Comparison of ENCODE assay signal across 16 cellular contexts in genomic region chr11:10410106-10410843, GRCh38. TPM values are rescaled to one million over a fixed set of nuclear protein-coding genes. Genes with fewer than 3 reads are reported as not detected.
A peak's percentile ranks its signal among the peaks of the same experiment; 100 is the strongest.
DNase-seq lines count a peak whose midpoint lies in the region; ATAC-seq and TF ChIP-seq lines count a peak whose summit lies in the region.
"Had no signal": no experiment of that assay in that cellular context is flagged by ENCODE, and none has a peak within 500 bp of the region (broad histone marks: within the 10 kb centered on the region; RNA-seq: fewer than 3 reads in every experiment).

No MANE protein-coding gene starts in this region.

- H3K4me3 ChIP-seq in SK-N-MC = no peak overlapping the region
- no peak overlapping the region for H3K4me3 ChIP-seq in esophagus muscularis mucosa
- H3K4me3 ChIP-seq: GM12878, GM23338 had no signal

- ATAC-seq in activated CD4-positive, alpha-beta T cell treated with anti-CD3 and anti-CD28 coated beads for 36 hours = no peak
- no peak for ATAC-seq in HG03378 (IDR thresholded peaks at IDR 0.05; ENCODE audit: unreplicated experiment)
- no peak for ATAC-seq in GM19467 (IDR thresholded peaks at IDR 0.05; ENCODE audit: unreplicated experiment)
- ATAC-seq: GM12878, GM23338 had no signal

- H3K27ac ChIP-seq in SK-N-MC = peak overlapping the region; percentile 45; the same call in 1 of the 2 replicates
- no peak overlapping the region for H3K27ac ChIP-seq in esophagus muscularis mucosa (replicated peaks in 1 of 4)
- H3K27ac ChIP-seq: 22Rv1, C4-2B had no signal

- peaks cover 10% of the 10 kb centered on the region for H3K27me3 Mint-ChIP-seq in activated CD4-positive, alpha-beta T cell treated with anti-CD3 and anti-CD28 coated beads, Interleukin-2, amount 10 ng/mL, durations not matched to agents 24 days and 14 days
- no peaks in the 10 kb centered on the region for H3K27me3 Mint-ChIP-seq in activated CD4-positive, alpha-beta T cell treated with anti-CD3 and anti-CD28 coated beads for 36 hours
- H3K27me3 Mint-ChIP-seq: CD4-positive, alpha-beta memory T cell; IgD-negative memory B cell had no signal

- H3K36me3 Mint-ChIP-seq in activated CD4-positive, alpha-beta T cell treated with anti-CD3 and anti-CD28 coated beads, Interleukin-2, amount 10 ng/mL, durations not matched to agents 24 days and 14 days (ENCODE audit: low read depth) = no peaks in the 10 kb centered on the region
- H3K36me3 Mint-ChIP-seq in activated CD4-positive, alpha-beta T cell treated with anti-CD3 and anti-CD28 coated beads for 36 hours (ENCODE audit: low read depth) = no peaks in the 10 kb centered on the region
- H3K36me3 Mint-ChIP-seq: CD4-positive, alpha-beta memory T cell; IgD-negative memory B cell had no signal

- H3K27ac Mint-ChIP-seq in activated CD4-positive, alpha-beta T cell treated with anti-CD3 and anti-CD28 coated beads, Interleukin-2, amount 10 ng/mL, durations not matched to agents 24 days and 14 days = no peak overlapping the region
- H3K27ac Mint-ChIP-seq in activated CD4-positive, alpha-beta T cell treated with anti-CD3 and anti-CD28 coated beads for 36 hours = no peak overlapping the region
- H3K27ac Mint-ChIP-seq: GM23338, IgD-negative memory B cell had no signal

- no peak overlapping the region for H3K9ac ChIP-seq in SK-N-MC (ENCODE audit: insufficient read length)

- H3K4me1 Mint-ChIP-seq in activated CD4-positive, alpha-beta T cell treated with anti-CD3 and anti-CD28 coated beads, Interleukin-2, amount 10 ng/mL, durations not matched to agents 24 days and 14 days = peaks cover 34% of the 10 kb centered on the region
- H3K4me1 Mint-ChIP-seq in activated CD4-positive, alpha-beta T cell treated with anti-CD3 and anti-CD28 coated beads for 36 hours = peaks cover 33% of the 10 kb centered on the region

- H3K27me3 ChIP-seq in esophagus muscularis mucosa = no peaks in the 10 kb centered on the region

- intact Hi-C loops in activated CD4-positive, alpha-beta T cell treated with anti-CD3 and anti-CD28 coated beads, Interleukin-2, amount 10 ng/mL, durations not matched to agents 24 days and 14 days (cut with micrococcal nuclease) = loop anchor here (5.0 kb wide), 1 partner anchor 47 kb away; the partner anchor contains the start of gene AMPD3
- intact Hi-C loops in activated CD4-positive, alpha-beta T cell treated with anti-CD3 and anti-CD28 coated beads for 36 hours (cut with DNase I, micrococcal nuclease) = no loop called here
- intact Hi-C loops in esophagus muscularis mucosa (cut with DNase I) = loop anchor here (5.0 kb wide), 1 partner anchor 132 kb away; the partner anchor contains the start of gene RNF141

- DNase-seq in activated CD4-positive, alpha-beta T cell treated with anti-CD3 and anti-CD28 coated beads, Interleukin-2, amount 10 ng/mL, durations not matched to agents 24 days and 14 days = peak; percentile 49
- DNase-seq in activated CD4-positive, alpha-beta T cell treated with anti-CD3 and anti-CD28 coated beads for 36 hours = no peak
- DNase-seq in SK-N-MC (ENCODE audit: low read depth, low spot score) = no peak
- DNase-seq in esophagus muscularis mucosa (ENCODE audit: extremely low spot score) = peak; percentile 70
- DNase-seq in NCI-H748 (lab: John Stamatoyannopoulos, UW; ENCODE audit: unreplicated experiment) = no peak
- DNase-seq: AML-193; CD4-positive, alpha-beta memory T cell; DMS79; H7 had no signal

- no peak overlapping the region for H3K4me3 Mint-ChIP-seq in activated CD4-positive, alpha-beta T cell treated with anti-CD3 and anti-CD28 coated beads, Interleukin-2, amount 10 ng/mL, durations not matched to agents 24 days and 14 days
- no peak overlapping the region for H3K4me3 Mint-ChIP-seq in activated CD4-positive, alpha-beta T cell treated with anti-CD3 and anti-CD28 coated beads for 36 hours
- H3K4me3 Mint-ChIP-seq: GM23338, IgD-negative memory B cell had no signal

- no peak for TF ChIP-seq POLR2A in esophagus muscularis mucosa (IDR thresholded peaks at IDR 0.05; ENCODE audit: low read depth)

- TF ChIP-seq EP300 in esophagus muscularis mucosa (IDR thresholded peaks at IDR 0.05) = no peak

- H3K9me3 ChIP-seq in SK-N-MC (ENCODE audit: low read depth, low read length) = no peaks in the 10 kb centered on the region
- no peaks in the 10 kb centered on the region for H3K9me3 ChIP-seq in esophagus muscularis mucosa

- 94% methylated on average over 8 of the region's 8 CpGs for WGBS in esophagus muscularis mucosa

- H3K9me3 Mint-ChIP-seq in activated CD4-positive, alpha-beta T cell treated with anti-CD3 and anti-CD28 coated beads, Interleukin-2, amount 10 ng/mL, durations not matched to agents 24 days and 14 days = no peaks in the 10 kb centered on the region
- no peaks in the 10 kb centered on the region for H3K9me3 Mint-ChIP-seq in activated CD4-positive, alpha-beta T cell treated with anti-CD3 and anti-CD28 coated beads for 36 hours (ENCODE audit: low read depth)
- H3K9me3 Mint-ChIP-seq: CD4-positive, alpha-beta memory T cell; GM23338 had no signal

- H3K36me3 ChIP-seq in SK-N-MC (ENCODE audit: insufficient read depth, low read length) = no peaks in the 10 kb centered on the region
- H3K36me3 ChIP-seq in esophagus muscularis mucosa = no peaks in the 10 kb centered on the region

- peaks cover 0 to 24% (median 19%) of the 10 kb centered on the region in 4 donors for H3K4me1 ChIP-seq in esophagus muscularis mucosa

- CTCF ChIA-PET in activated CD4-positive, alpha-beta T cell treated with anti-CD3 and anti-CD28 coated beads for 36 hours (lab: Charles Lee) = interaction anchor here (0.6 to 1.1 kb wide), 4 partner anchors 46 to 1265 kb away, joined by 3 read pairs; no protein-coding TSS in a partner anchor

- TF ChIP-seq CTCF in esophagus muscularis mucosa (IDR thresholded peaks at IDR 0.05) = no peak

- POLR2A ChIA-PET in activated CD4-positive, alpha-beta T cell treated with anti-CD3 and anti-CD28 coated beads for 36 hours (lab: Charles Lee) = no interaction called here

RNA-seq across cellular contexts. Expression of gene AMPD3, which starts 44.8 kb away (rescaled TPM):
- 14.5 and 18.3 TPM in 2 replicates for total RNA-seq in activated CD4-positive, alpha-beta T cell treated with anti-CD3 and anti-CD28 coated beads, Interleukin-2, amount 10 ng/mL, durations not matched to agents 24 days and 14 days
- 10 to 100 TPM; 26.3 to 27.1 TPM for total RNA-seq in activated CD4-positive, alpha-beta T cell treated with anti-CD3 and anti-CD28 coated beads for 36 hours
- 1 to 10 TPM; 3.8 to 7.5 (median 5.1) TPM for total RNA-seq in esophagus muscularis mucosa

Comparison
In these comparisons a context has a peak if more than half of its experiments do, and no peak if none do; other contexts are left out.
1. DNase-seq: peak in activated CD4-positive, alpha-beta T cell treated with anti-CD3 and anti-CD28 coated beads, Interleukin-2, amount 10 ng/mL, durations not matched to agents 24 days and 14 days (single experiment) and esophagus muscularis mucosa (single experiment); none in activated CD4-positive, alpha-beta T cell treated with anti-CD3 and anti-CD28 coated beads for 36 hours (single experiment), SK-N-MC (single experiment) and NCI-H748 (single experiment).
2. intact Hi-C loops: an anchor here in activated CD4-positive, alpha-beta T cell treated with anti-CD3 and anti-CD28 coated beads, Interleukin-2, amount 10 ng/mL, durations not matched to agents 24 days and 14 days (5.0 kb wide) and esophagus muscularis mucosa (5.0 kb wide); none called in activated CD4-positive, alpha-beta T cell treated with anti-CD3 and anti-CD28 coated beads for 36 hours.